Comparison of ENCODE assay signal across 18 cellular contexts in genomic region chr9:110334183-110334582, GRCh38. TPM values are rescaled to one million over a fixed set of nuclear protein-coding genes. Genes with fewer than 3 reads are reported as not detected.
DNase-seq lines count a peak whose midpoint lies in the region; ATAC-seq, FAIRE-seq and TF ChIP-seq lines count a peak whose summit lies in the region.
"Had no signal": no experiment of that assay in that cellular context is flagged by ENCODE, and none has a peak within 500 bp of the region (broad histone marks: within the 10 kb centered on the region; RNA-seq: fewer than 3 reads in every experiment).

No MANE protein-coding gene starts in this region.

- H3K9ac ChIP-seq in endodermal cell (ENCODE audit: extremely low read depth, low read length, poor library complexity, severe bottlenecking), result no peak overlapping the region
- H3K9ac ChIP-seq: parathyroid adenoma had no signal

- H3K79me2 ChIP-seq in GM23338 (replicated peaks; ENCODE audit: insufficient read depth), result no peaks in the 10 kb centered on the region
- H3K79me2 ChIP-seq: parathyroid adenoma had no signal

- H3K27me3 ChIP-seq in endodermal cell (ENCODE audit: control insufficient read depth, insufficient read depth, low read length, poor library complexity, severe bottlenecking), result no peaks in the 10 kb centered on the region
- no peaks in the 10 kb centered on the region for H3K27me3 ChIP-seq in HAP-1 (ENCODE audit: low read depth)
- no peaks in the 10 kb centered on the region for H3K27me3 ChIP-seq in GM23338 (ENCODE audit: insufficient read depth)
- H3K27me3 ChIP-seq: gastroesophageal sphincter had no signal

- no peak overlapping the region for H3K4me2 ChIP-seq in GM23338

- no peak for DNase-seq in GM12891 (ENCODE audit: insufficient read length, low spot score)
- no peak for DNase-seq in endodermal cell
- DNase-seq in HAP-1 (ENCODE audit: low spot score in 2 of 2), result no peak
- DNase-seq in GM23338 (ENCODE audit: low spot score), result no peak
- DNase-seq in HTR-8/SVneo (ENCODE audit: insufficient read length, low spot score), result no peak
- DNase-seq: activated effector memory CD4-positive, alpha-beta T cell treated with Interleukin-2 at 50 U/mL for 16 hours; effector CD4-positive, alpha-beta T cell; Karpas-422; NCI-H2107 had no signal

- ATAC-seq in GM19438 (IDR thresholded peaks at IDR 0.05; ENCODE audit: low read depth, unreplicated experiment), result peak; percentile 84
- peak; percentile 60 for ATAC-seq in HG02623 (IDR thresholded peaks at IDR 0.05; ENCODE audit: unreplicated experiment)
- peak; percentile 83 for ATAC-seq in HG03354 (IDR thresholded peaks at IDR 0.05; ENCODE audit: poor library complexity, severe bottlenecking, unreplicated experiment)
- no peak for ATAC-seq in GM23338
- ATAC-seq: gastroesophageal sphincter had no signal

- H3K4me1 ChIP-seq in endodermal cell (ENCODE audit: control insufficient read depth, insufficient read depth, low read length), result no peaks in the 10 kb centered on the region
- no peaks in the 10 kb centered on the region for H3K4me1 ChIP-seq in HAP-1
- H3K4me1 ChIP-seq in GM23338 (ENCODE audit: insufficient read depth), result no peaks in the 10 kb centered on the region
- H3K4me1 ChIP-seq: gastroesophageal sphincter, parathyroid adenoma had no signal

- H3K27ac ChIP-seq in endodermal cell (ENCODE audit: low read depth, low read length) (no peak overlapping the region), GM23338 (ENCODE audit: low read depth) (no peak overlapping the region)
- H3K27ac ChIP-seq: gastroesophageal sphincter, parathyroid adenoma had no signal

- H3F3A ChIP-seq in GM23338 (replicated peaks; ENCODE audit: low read depth), result no peaks in the 10 kb centered on the region

- in situ Hi-C loops in HAP-1 (cut with MboI; ENCODE audit: low sequenced_read_pairs), result no loop called here

- TF ChIP-seq CTCF in endodermal cell (conservative IDR thresholded peaks at IDR 0.05), result no peak
- no peak for TF ChIP-seq CTCF in GM23338 (conservative IDR thresholded peaks at IDR 0.05; ENCODE audit: low read depth in 2 of 2)

- H3K27me3 Mint-ChIP-seq in endodermal cell (ENCODE audit: insufficient read depth) (peaks cover 1% of the 10 kb centered on the region), GM23338 (ENCODE audit: insufficient read depth, low read depth, poor library complexity) (no peaks in the 10 kb centered on the region)

- 89 to 98% methylated on average over 4 of the region's 4 CpGs for WGBS in endodermal cell (ENCODE audit: insufficient coverage in 1 of 2, insufficient read length in 1 of 2), 2 experiments

- 0 out of 2 replicates have a peak, but pooled peaks cover 4% of the 10 kb centered on the region for H3K9me2 ChIP-seq in GM23338 (ENCODE audit: insufficient read depth)

- H3K27ac Mint-ChIP-seq in endodermal cell (no peak overlapping the region), GM23338 (no peak overlapping the region)

- H3K4me1 Mint-ChIP-seq in endodermal cell (no peaks in the 10 kb centered on the region), GM23338 (no peaks in the 10 kb centered on the region)

- H3K4me3 Mint-ChIP-seq in endodermal cell, result no peak overlapping the region
- no peak overlapping the region for H3K4me3 Mint-ChIP-seq in GM23338

- H3K36me3 ChIP-seq in endodermal cell (ENCODE audit: control insufficient read depth, insufficient read depth, low read length), result no peaks in the 10 kb centered on the region
- no peaks in the 10 kb centered on the region for H3K36me3 ChIP-seq in HAP-1 (replicated peaks)
- no peaks in the 10 kb centered on the region for H3K36me3 ChIP-seq in GM23338 (ENCODE audit: insufficient read depth)
- H3K36me3 ChIP-seq: gastroesophageal sphincter had no signal

- H3K9me3 Mint-ChIP-seq in endodermal cell, result no peaks in the 10 kb centered on the region
- no peaks in the 10 kb centered on the region for H3K9me3 Mint-ChIP-seq in GM23338

- H3K36me3 Mint-ChIP-seq in endodermal cell (ENCODE audit: low read depth), result no peaks in the 10 kb centered on the region
- no peaks in the 10 kb centered on the region for H3K36me3 Mint-ChIP-seq in GM23338 (ENCODE audit: low read depth)

- H3K4me3 ChIP-seq in endodermal cell (ENCODE audit: low read length) (no peak overlapping the region), HAP-1 (no peak overlapping the region), GM23338 (no peak overlapping the region)
- H3K4me3 ChIP-seq: gastroesophageal sphincter had no signal

- no peak overlapping the region for H2AFZ ChIP-seq in GM23338
- H2AFZ ChIP-seq: parathyroid adenoma had no signal

- no peaks in the 10 kb centered on the region for H3K9me3 ChIP-seq in endodermal cell (ENCODE audit: control insufficient read depth, low read length)
- H3K9me3 ChIP-seq in HAP-1, result no peaks in the 10 kb centered on the region

- peak; percentile 50 for FAIRE-seq in GM12891 (lab: Jason Lieb, UNC)
- no peak for FAIRE-seq in HTR-8/SVneo (lab: Jason Lieb, UNC)
- FAIRE-seq: islet of Langerhans had no signal

- no peaks in the 10 kb centered on the region for H4K20me1 ChIP-seq in GM23338 (replicated peaks; ENCODE audit: insufficient read depth)

- no peak for TF ChIP-seq POLR2A in GM12891 (IDR thresholded peaks at IDR 0.05; ENCODE audit: low read depth, low read length)

TF ChIP-seq in GM12891, 5 proteins besides CTCF, POLR2A, EP300 and RAD21:
- TF ChIP-seq SPI1 (IDR thresholded peaks at IDR 0.05; ENCODE audit: low read depth, low read length), result peak; percentile 53
- no peak for TF ChIP-seq POU2F2 (IDR thresholded peaks at IDR 0.05; ENCODE audit: low read depth, low read length)
- no peak for TF ChIP-seq POLR2AphosphoS5 (IDR thresholded peaks at IDR 0.05; ENCODE audit: low read depth, low read length)
- TF ChIP-seq TAF1 (IDR thresholded peaks at IDR 0.05; ENCODE audit: low read depth, low read length), result no peak
- no peak for TF ChIP-seq PAX5 (IDR thresholded peaks at IDR 0.05; ENCODE audit: insufficient read depth, low read length, severe bottlenecking)

TF ChIP-seq in GM23338, 12 proteins besides CTCF, POLR2A, EP300 and RAD21 (continues in another document):
- TF ChIP-seq CREB1 (CRISPR knock-in tag; IDR thresholded peaks at IDR 0.05; ENCODE audit: low read depth), result no peak
- no peak for TF ChIP-seq ZNF331 (CRISPR knock-in tag; IDR thresholded peaks at IDR 0.05; ENCODE audit: low read depth)
- no peak for TF ChIP-seq ZNF114 (CRISPR knock-in tag; IDR thresholded peaks at IDR 0.05)
- no peak for TF ChIP-seq EZH2 (IDR thresholded peaks at IDR 0.05; ENCODE audit: low read depth, unreplicated experiment)
- no peak for TF ChIP-seq POLR2AphosphoS5 (IDR thresholded peaks at IDR 0.05; ENCODE audit: low read depth)
- no peak for TF ChIP-seq STAT1 (IDR thresholded peaks at IDR 0.05; ENCODE audit: unreplicated experiment)
- no peak for TF ChIP-seq REST (IDR thresholded peaks at IDR 0.05; ENCODE audit: unreplicated experiment)

RNA-seq across cellular contexts. Expression of gene TXNDC8, which starts 3.5 kb away (rescaled TPM):
- polyA plus RNA-seq in GM12891 (2012; ENCODE audit: low read depth, missing spikeins), result not detected
- not detected for total RNA-seq in endodermal cell
- not detected for polyA plus RNA-seq in endodermal cell (2013, experiment 1 of 2)
- polyA plus RNA-seq in endodermal cell (2013, experiment 2 of 2), result not detected
- not detected in 2 replicates for total RNA-seq in GM23338 (2014; rRNA removed; shearing (Covaris generic))
- not detected in 2 replicates for polyA plus RNA-seq in GM23338 (2016; fragmentation: Nextera tagmentation; extraction: Ambion mirVana)
- total RNA-seq: gastroesophageal sphincter; mucosa of gallbladder; T-helper 1 cell treated with Interleukin-12 subunit alpha and Interleukin-12 subunit beta and Interleukin-4 antibody, amounts not matched to agents 30 ng/mL and 1 ng/mL, for 36 hours; urinary bladder had no signal
- polyA plus RNA-seq: urinary bladder had no signal
